Comparison of ENCODE assay signal across 10 cellular contexts in the genomic region with DNA sequence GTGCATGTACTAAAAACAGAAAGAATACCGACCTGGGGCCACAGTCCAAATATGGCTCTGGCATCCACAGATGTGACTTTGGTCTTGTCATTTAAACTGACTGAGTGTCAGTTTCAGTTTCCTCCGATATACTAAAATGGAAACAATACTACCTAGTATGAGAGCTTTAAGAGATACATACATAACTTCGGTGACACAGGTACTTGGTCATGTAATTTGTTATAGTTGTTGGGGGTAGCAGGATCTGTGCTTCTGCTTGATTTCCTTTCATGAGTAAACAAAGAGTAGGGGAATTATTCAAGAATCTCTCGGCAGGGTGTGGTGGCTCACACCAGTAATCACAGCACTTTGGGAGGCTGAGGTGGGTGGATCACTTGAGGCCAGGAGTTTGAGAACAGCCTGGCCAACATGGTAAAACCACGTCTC. TPM values are rescaled to one million over a fixed set of nuclear protein-coding genes. Genes with fewer than 3 reads are reported as not detected.
DNase-seq lines count a peak whose midpoint lies in the region; ATAC-seq and TF ChIP-seq lines count a peak whose summit lies in the region.
"Had no signal": no experiment of that assay in that cellular context is flagged by ENCODE, and none has a peak within 500 bp of the region (broad histone marks: within the 10 kb centered on the region; RNA-seq: fewer than 3 reads in every experiment).

No MANE protein-coding gene starts in this region.

- H2AFZ ChIP-seq in OCI-LY1 (ENCODE audit: low read length), result no peak overlapping the region

- H3K27ac Mint-ChIP-seq in activated CD4-positive, alpha-beta T cell treated with anti-CD3 and anti-CD28 coated beads, Interleukin-2, amount 10 ng/mL, durations not matched to agents 7 days and 5 days, result peak overlapping the region; percentile 87

- H3K27ac ChIP-seq in OCI-LY1 (ENCODE audit: low read depth, low read length, poor library complexity, severe bottlenecking) (peak overlapping the region; percentile 21), right cardiac atrium (ENCODE audit: low read length) (no peak overlapping the region)
- H3K27ac ChIP-seq: SK-N-MC had no signal

- H3K27me3 ChIP-seq in OCI-LY1 (ENCODE audit: insufficient read depth, low read length) (no peaks in the 10 kb centered on the region), right cardiac atrium (ENCODE audit: control insufficient read depth, insufficient read depth) (no peaks in the 10 kb centered on the region)

- H3K4me3 ChIP-seq in OCI-LY1 (ENCODE audit: low read depth, low read length, poor library complexity, severe bottlenecking), result no peak overlapping the region
- H3K4me3 ChIP-seq in right cardiac atrium (ENCODE audit: low read length), result no peak overlapping the region
- H3K4me3 ChIP-seq: SK-N-MC had no signal

- peaks cover 66% of the 10 kb centered on the region for H3K4me1 Mint-ChIP-seq in activated CD4-positive, alpha-beta T cell treated with anti-CD3 and anti-CD28 coated beads, Interleukin-2, amount 10 ng/mL, durations not matched to agents 7 days and 5 days

- no peak for TF ChIP-seq CTCF in OCI-LY1 (IDR thresholded peaks at IDR 0.05; ENCODE audit: low read length)

- H3K9ac ChIP-seq in OCI-LY1 (ENCODE audit: low read length), result no peak overlapping the region

- no peak for DNase-seq in activated CD4-positive, alpha-beta T cell treated with anti-CD3 and anti-CD28 coated beads, Interleukin-2, amount 10 ng/mL, durations not matched to agents 7 days and 5 days
- no peak for DNase-seq in activated CD4-positive, alpha-beta T cell treated with anti-CD3 and anti-CD28 coated beads for 4 hours
- DNase-seq in stimulated activated CD4-positive, alpha-beta T cell treated with anti-CD3 and anti-CD28 coated beads, Interleukin-4, amount 100 ng/mL, for 24 hours, result peak; percentile 35
- DNase-seq in DMS 273 treated with DMSO at 0.1 percent for 48 hours (lab: John Stamatoyannopoulos, UW), result no peak
- no peak for DNase-seq in left ventricle myocardium superior
- no peak for DNase-seq in right cardiac atrium
- DNase-seq: midbrain had no signal

- H3K36me3 Mint-ChIP-seq in activated CD4-positive, alpha-beta T cell treated with anti-CD3 and anti-CD28 coated beads, Interleukin-2, amount 10 ng/mL, durations not matched to agents 7 days and 5 days (ENCODE audit: low read depth), result peaks cover 44% of the 10 kb centered on the region

- intact Hi-C loops in left ventricle myocardium superior (cut with micrococcal nuclease) (no loop called here), right cardiac atrium (cut with DNase I) (no loop called here)

- no peaks in the 10 kb centered on the region for H3K27me3 Mint-ChIP-seq in activated CD4-positive, alpha-beta T cell treated with anti-CD3 and anti-CD28 coated beads, Interleukin-2, amount 10 ng/mL, durations not matched to agents 7 days and 5 days

- H3K9me3 Mint-ChIP-seq in activated CD4-positive, alpha-beta T cell treated with anti-CD3 and anti-CD28 coated beads, Interleukin-2, amount 10 ng/mL, durations not matched to agents 7 days and 5 days, result peaks cover 3% of the 10 kb centered on the region

- H3K9me3 ChIP-seq in OCI-LY1 (ENCODE audit: low read length), result no peaks in the 10 kb centered on the region
- H3K9me3 ChIP-seq in right cardiac atrium (ENCODE audit: control insufficient read depth, low read length), result no peaks in the 10 kb centered on the region

- H3F3A ChIP-seq in OCI-LY1 (ENCODE audit: insufficient read depth, low read length), result no peaks in the 10 kb centered on the region

- peak overlapping the region; percentile 4; the same call in 1 of the 2 replicates for H3K4me2 ChIP-seq in OCI-LY1 (ENCODE audit: low read length)

- peaks cover 48% of the 10 kb centered on the region for H3K4me1 ChIP-seq in OCI-LY1 (ENCODE audit: insufficient read depth, low read length, severe bottlenecking)
- peaks cover 3% of the 10 kb centered on the region for H3K4me1 ChIP-seq in right cardiac atrium (ENCODE audit: control insufficient read depth, insufficient read depth, low read length)

- H3K79me2 ChIP-seq in OCI-LY1 (ENCODE audit: insufficient read depth, low read length), result peaks cover 30% of the 10 kb centered on the region

- ATAC-seq in HG02642 (IDR thresholded peaks at IDR 0.05; ENCODE audit: poor library complexity, unreplicated experiment), result peak; percentile 85
- no peak for ATAC-seq in left ventricle myocardium superior
- no peak for ATAC-seq in right cardiac atrium

- CTCF ChIA-PET in activated CD4-positive, alpha-beta T cell treated with anti-CD3 and anti-CD28 coated beads, Interleukin-2, amount 10 ng/mL, durations not matched to agents 7 days and 5 days (lab: Charles Lee), result interaction anchor here (1.2 kb wide), 1 partner anchor 20 kb away, joined by 3 read pairs; no protein-coding TSS in a partner anchor

- H4K20me1 ChIP-seq in OCI-LY1 (ENCODE audit: insufficient read depth, low read length), result no peaks in the 10 kb centered on the region

- WGBS in right cardiac atrium, result 73% methylated on average over 5 of the region's 5 CpGs

- no peaks in the 10 kb centered on the region for H3K9me2 ChIP-seq in OCI-LY1 (ENCODE audit: low read depth, low read length)

- H3K4me3 Mint-ChIP-seq in activated CD4-positive, alpha-beta T cell treated with anti-CD3 and anti-CD28 coated beads, Interleukin-2, amount 10 ng/mL, durations not matched to agents 7 days and 5 days, result peak overlapping the region; percentile 31

- POLR2A ChIA-PET in activated CD4-positive, alpha-beta T cell treated with anti-CD3 and anti-CD28 coated beads, Interleukin-2, amount 10 ng/mL, durations not matched to agents 7 days and 5 days (lab: Charles Lee), result no interaction called here

- peaks cover 4% of the 10 kb centered on the region for H3K36me3 ChIP-seq in OCI-LY1 (ENCODE audit: insufficient read depth, low read length)

RNA-seq across cellular contexts. Expression of gene MTMR12, which starts 32.1 kb away (rescaled TPM):
- total RNA-seq in activated CD4-positive, alpha-beta T cell treated with anti-CD3 and anti-CD28 coated beads, Interleukin-2, amount 10 ng/mL, durations not matched to agents 7 days and 5 days, result 10 to 100 TPM; 24.3 to 29.1 TPM
- total RNA-seq in left ventricle myocardium superior (17.4 TPM), right cardiac atrium (10 to 100 TPM; 19.1 to 28.1 (median 22.7) TPM)
- 6.2 TPM for polyA plus RNA-seq in right cardiac atrium
